Comparison of ENCODE assay signal across 2 cellular contexts in the genomic region with DNA sequence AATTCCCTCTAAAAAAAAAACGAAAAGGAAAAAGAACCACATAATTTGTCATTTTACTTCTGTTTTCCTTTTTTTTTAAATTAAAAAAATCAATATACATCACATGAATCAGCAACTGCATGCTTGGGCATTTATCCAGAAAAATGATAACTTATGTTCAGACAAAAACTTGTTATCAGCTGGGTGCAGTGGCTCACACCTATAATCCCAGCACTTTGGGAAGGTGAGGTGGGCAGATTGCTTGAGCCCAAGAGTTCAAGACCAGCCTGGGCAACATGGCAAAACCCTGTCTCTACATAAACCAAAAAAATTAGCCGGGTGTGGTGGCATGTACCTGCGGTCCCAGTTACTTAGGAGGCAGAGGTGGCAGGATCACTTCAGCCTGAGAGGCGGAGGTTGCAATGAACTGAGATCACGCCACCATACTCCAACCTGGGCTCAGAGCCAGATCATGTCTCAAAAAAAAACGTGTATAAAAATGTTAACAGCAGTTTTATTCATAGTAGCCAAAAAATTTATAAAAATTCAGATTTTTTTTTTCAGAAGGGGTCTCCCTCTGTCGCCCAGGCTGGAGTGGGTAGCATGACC.
TF ChIP-seq lines count a peak whose summit lies in the region.

No MANE protein-coding gene starts in this region.

TF ChIP-seq in A549, 52 proteins besides CTCF, POLR2A, EP300 and RAD21:
- no peak for TF ChIP-seq FOXS1 (CRISPR knock-in tag; IDR thresholded peaks at IDR 0.05)
- no peak for TF ChIP-seq USF2 (IDR thresholded peaks at IDR 0.05)

TF ChIP-seq in IMR-90, 13 proteins besides CTCF, POLR2A, EP300 and RAD21:
- no peak for TF ChIP-seq BHLHE40 (IDR thresholded peaks at IDR 0.05; ENCODE audit: low read depth, low read length)
- TF ChIP-seq RFX5 (IDR thresholded peaks at IDR 0.05; ENCODE audit: low read depth, low read length): no peak
- TF ChIP-seq, protein P1, sequence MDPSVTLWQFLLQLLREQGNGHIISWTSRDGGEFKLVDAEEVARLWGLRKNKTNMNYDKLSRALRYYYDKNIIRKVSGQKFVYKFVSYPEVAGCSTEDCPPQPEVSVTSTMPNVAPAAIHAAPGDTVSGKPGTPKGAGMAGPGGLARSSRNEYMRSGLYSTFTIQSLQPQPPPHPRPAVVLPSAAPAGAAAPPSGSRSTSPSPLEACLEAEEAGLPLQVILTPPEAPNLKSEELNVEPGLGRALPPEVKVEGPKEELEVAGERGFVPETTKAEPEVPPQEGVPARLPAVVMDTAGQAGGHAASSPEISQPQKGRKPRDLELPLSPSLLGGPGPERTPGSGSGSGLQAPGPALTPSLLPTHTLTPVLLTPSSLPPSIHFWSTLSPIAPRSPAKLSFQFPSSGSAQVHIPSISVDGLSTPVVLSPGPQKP (IDR thresholded peaks at IDR 0.05; ENCODE audit: borderline replicate concordance, low read depth, low read length): no peak
- no peak for TF ChIP-seq CEBPB (IDR thresholded peaks at IDR 0.05; ENCODE audit: low read depth, low read length)
- TF ChIP-seq USF2 (IDR thresholded peaks at IDR 0.05; ENCODE audit: low read depth, low read length): no peak
